30 cellular contexts compared by ENCODE assay signal in the genomic region with DNA sequence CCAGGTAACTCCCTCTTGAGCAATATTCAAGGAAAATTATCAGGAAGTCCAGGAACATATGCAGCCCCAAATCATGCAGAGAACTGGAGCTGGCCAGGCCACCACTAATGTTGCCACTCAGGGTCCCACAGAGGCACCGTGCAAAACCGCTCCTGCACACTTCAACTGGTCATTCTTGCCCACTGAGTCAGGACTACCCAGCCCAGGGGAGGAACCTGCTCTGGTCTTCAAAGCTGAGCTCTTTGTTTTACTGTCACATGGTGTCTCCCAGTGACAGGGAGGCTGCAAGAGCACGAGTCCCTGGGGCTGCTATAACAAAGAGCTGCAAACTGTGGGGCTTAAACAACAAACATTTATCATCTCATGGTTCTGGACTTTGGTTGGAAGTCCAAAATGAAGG.
"Had no signal": no experiment of that assay in that cellular context is flagged by ENCODE, and none has a peak within 500 bp of the region (broad histone marks: within the 10 kb centered on the region; RNA-seq: fewer than 3 reads in every experiment).

No MANE protein-coding gene starts in this region.

- H3K4me1 ChIP-seq: gastrocnemius medialis had no signal

- H3K36me3 ChIP-seq: brain microvascular endothelial cell, gastrocnemius medialis, heart left ventricle, WERI-Rb-1 had no signal

- H3K27ac ChIP-seq: brain microvascular endothelial cell, gastrocnemius medialis, heart left ventricle, WERI-Rb-1 had no signal

- ATAC-seq: activated CD4-positive, CD25-positive, alpha-beta regulatory T cell treated with anti-CD3 and anti-CD28 coated beads, Interleukin-2, amount 50 U/mL, for 24 hours; activated naive CD4-positive, alpha-beta T cell treated with anti-CD3 and anti-CD28 coated beads, Interleukin-2, amount 50 U/mL, for 72 hours; activated T-cell treated with anti-CD3 and anti-CD28 coated beads, Interleukin-2, amount 50 U/mL, for 72 hours; effector memory CD8-positive, alpha-beta T cell; gastrocnemius medialis; heart left ventricle; T-helper 17 cell had no signal

- H3K9me3 ChIP-seq: gastrocnemius medialis, heart left ventricle had no signal

- H3K4me3 ChIP-seq: gastrocnemius medialis, heart left ventricle had no signal

- H3K27me3 ChIP-seq: brain microvascular endothelial cell, gastrocnemius medialis had no signal

- DNase-seq: activated B cell treated with CpG ODN at 0.5 μM for 24 hours; activated CD4-positive, alpha-beta memory T cell treated with anti-CD3 and anti-CD28 coated beads, Interleukin-2, amount 10 ng/mL, durations not matched to agents 7 days and 5 days; activated CD4-positive, alpha-beta T cell treated with anti-CD3 and anti-CD28 coated beads, Interleukin-2, amount 10 ng/mL, durations not matched to agents 7 days and 5 days; activated CD4-positive, alpha-beta T cell treated with anti-CD3 and anti-CD28 coated beads, Interleukin-2, amount 50 U/mL, for 4 hours; activated CD8-positive, alpha-beta memory T cell treated with anti-CD3 and anti-CD28 coated beads, Interleukin-2, amount 50 U/mL, for 48 hours; activated gamma-delta T cell; activated naive CD4-positive, alpha-beta T cell; activated naive CD4-positive, alpha-beta T cell treated with anti-CD3 and anti-CD28 coated beads, Interleukin-2, amount 10 ng/mL, durations not matched to agents 7 days and 5 days; activated naive CD8-positive, alpha-beta T cell treated with anti-CD3 and anti-CD28 coated beads, Interleukin-2, amount 10 ng/mL, durations not matched to agents 7 days and 5 days; activated T-cell treated with anti-CD3 and anti-CD28 coated beads for 4 hours; activated T-cell treated with anti-CD3 and anti-CD28 coated beads, Interleukin-2, amount 50 U/mL, for 24 hours; activated T-cell treated with anti-CD3 and anti-CD28 coated beads, Interleukin-2, amount 50 U/mL, for 72 hours; amniotic stem cell; anterior cingulate cortex; brain microvascular endothelial cell; caudate nucleus; cortex of kidney; dermis blood vessel endothelial cell; effector CD4-positive, alpha-beta T cell; effector memory CD8-positive, alpha-beta T cell; foreskin fibroblast; gastrocnemius medialis; glutamatergic neuron; heart left ventricle; T-helper 1 cell; T-helper 17 cell; T1000; WERI-Rb-1 had no signal
